8 cellular contexts compared by ENCODE assay signal in the genomic region with DNA sequence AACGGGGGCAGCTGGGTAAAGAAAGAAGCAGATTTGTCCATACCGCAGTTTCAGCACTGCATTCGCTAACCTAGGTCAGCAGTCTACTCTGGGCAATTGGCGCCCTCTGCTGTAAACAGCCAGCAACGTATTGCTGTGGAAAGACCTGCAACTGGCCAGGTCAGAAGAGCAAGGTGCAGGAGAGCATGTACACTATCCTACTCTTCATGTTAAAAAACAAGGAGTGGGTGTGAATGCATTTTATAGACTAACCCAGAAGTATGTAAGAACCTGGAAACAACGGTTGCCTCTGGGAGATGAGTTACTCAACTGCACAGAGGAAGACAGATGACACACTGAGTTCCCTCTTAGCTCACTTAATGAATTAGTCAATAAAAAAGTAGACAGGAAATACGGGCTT. TPM values are rescaled to one million over a fixed set of nuclear protein-coding genes. Genes with fewer than 3 reads are reported as not detected.
DNase-seq lines count a peak whose midpoint lies in the region; ATAC-seq and TF ChIP-seq lines count a peak whose summit lies in the region.

No MANE protein-coding gene starts in this region.

- TF ChIP-seq CTCF in AG04450 (IDR thresholded peaks at IDR 0.05; ENCODE audit: low read depth, low read length), result peak; percentile 89

- H3K9me3 Mint-ChIP-seq in central memory CD8-positive, alpha-beta T cell, result no peaks in the 10 kb centered on the region

- H3K4me3 ChIP-seq in AG04450 (ENCODE audit: low read depth, low read length), result no peak overlapping the region

- no peaks in the 10 kb centered on the region for H3K27me3 ChIP-seq in AG04450 (ENCODE audit: control insufficient read depth, insufficient read depth, low read length)

- H3K36me3 Mint-ChIP-seq in central memory CD8-positive, alpha-beta T cell (ENCODE audit: insufficient read depth), result peaks cover 40% of the 10 kb centered on the region

- POLR2A ChIA-PET in AG04450 (lab: Yijun Ruan, JAX), result interaction anchor here (0.7 to 0.9 kb wide), 2 partner anchors 49 to 159 kb away, joined by 4 to 6 read pairs; no protein-coding TSS in a partner anchor

- no peaks in the 10 kb centered on the region for H3K27me3 Mint-ChIP-seq in central memory CD8-positive, alpha-beta T cell

- no peaks in the 10 kb centered on the region for H3K9me3 ChIP-seq in AG04450 (ENCODE audit: control insufficient read depth, insufficient read depth, low read length)

- H3K27ac ChIP-seq in AG04450 (ENCODE audit: low read depth, low read length), result no peak overlapping the region

- DNase-seq in AG04450 (ENCODE audit: low read depth, low spot score) (peak; percentile 21), NCI-H2171 treated with DMSO at 0.1 percent for 48 hours (lab: John Stamatoyannopoulos, UW) (peak; percentile 61), left lobe of liver (ENCODE audit: low spot score) (peak; percentile 78)
- peak; percentile 71 for DNase-seq in activated CD4-positive, CD25-positive, alpha-beta regulatory T cell treated with anti-CD3 and anti-CD28 coated beads, Interleukin-2, amount 50 U/mL, for 72 hours
- peak; percentile 33 to 35 for DNase-seq in central memory CD8-positive, alpha-beta T cell (ENCODE audit: low spot score in 2 of 2)
- DNase-seq in stimulated activated CD4-positive, alpha-beta T cell treated with anti-CD3 and anti-CD28 coated beads, TNF-alpha, amount 100 ng/mL, for 24 hours (ENCODE audit: low read depth in 3 of 3), result peak; percentile 46 to 67 (median 62)

- CTCF ChIA-PET in AG04450 (lab: Charles Lee), result interaction anchor here (0.6 to 7.1 kb wide), 19 partner anchors 9 to 133 kb away, joined by 3 to 75 read pairs (median 5); no protein-coding TSS in a partner anchor

- H3K27ac Mint-ChIP-seq in central memory CD8-positive, alpha-beta T cell (ENCODE audit: low read depth), result no peak overlapping the region

- peaks cover 32% of the 10 kb centered on the region for H3K4me1 Mint-ChIP-seq in central memory CD8-positive, alpha-beta T cell

- H3K4me3 Mint-ChIP-seq in central memory CD8-positive, alpha-beta T cell, result no peak overlapping the region

- ATAC-seq in GM18517 (IDR thresholded peaks at IDR 0.05; ENCODE audit: unreplicated experiment) (peak; percentile 83), HG03045 (IDR thresholded peaks at IDR 0.05; ENCODE audit: unreplicated experiment) (peak; percentile 87), left lobe of liver (peak; percentile 100)
- ATAC-seq in central memory CD8-positive, alpha-beta T cell (replicated peaks; ENCODE audit: extremely low read depth, poor library complexity, severe bottlenecking), result peak; percentile 87

RNA-seq across cellular contexts. Expression of a gene that starts 6.2 kb away (rescaled TPM):
- 50.2 and 55.7 TPM in 2 replicates for polyA plus RNA-seq in AG04450 (2011; rRNA removed)
- polyA minus RNA-seq in AG04450 (2011; rRNA and poly(A)+ RNA removed), result 33.1 and 38.9 TPM in 2 replicates
- total RNA-seq in left lobe of liver, result 34.7 TPM

RNA-seq across cellular contexts. Expression of a gene that starts 44.2 kb away (rescaled TPM):
- polyA plus RNA-seq in AG04450 (2011; rRNA removed), result 7.8 and 9.8 TPM in 2 replicates
- 6.1 and 9.2 TPM in 2 replicates for polyA minus RNA-seq in AG04450 (2011; rRNA and poly(A)+ RNA removed)
- total RNA-seq in left lobe of liver, result 6.6 TPM

RNA-seq across cellular contexts. Expression of a gene that starts 50.2 kb away (rescaled TPM):
- 4.1 and 4.8 TPM in 2 replicates for polyA plus RNA-seq in AG04450 (2011; rRNA removed)
- 8.3 and 9.6 TPM in 2 replicates for polyA minus RNA-seq in AG04450 (2011; rRNA and poly(A)+ RNA removed)
- total RNA-seq in left lobe of liver, result 1.7 TPM

Comparison
In these comparisons a context has a peak if more than half of its experiments do, and no peak if none do; other contexts are left out.
1. DNase-seq: peak in every context shown above with its lines; median percentile 78 in left lobe of liver; 71 in activated CD4-positive, CD25-positive, alpha-beta regulatory T cell treated with anti-CD3 and anti-CD28 coated beads, Interleukin-2, amount 50 U/mL, for 72 hours; 62 in stimulated activated CD4-positive, alpha-beta T cell treated with anti-CD3 and anti-CD28 coated beads, TNF-alpha, amount 100 ng/mL, for 24 hours; 61 in NCI-H2171 treated with DMSO at 0.1 percent for 48 hours; 34 in central memory CD8-positive, alpha-beta T cell; 21 in AG04450.